1 cellular context compared by ENCODE assay signal in genomic region chr17:82334622-82335394, GRCh38.
TF ChIP-seq lines count a peak whose summit lies in the region.

No MANE protein-coding gene starts in this region.

TF ChIP-seq in HepG2, 621 proteins besides CTCF, POLR2A, EP300 and RAD21 (continued from another document and continues in another):
- TF ChIP-seq GMEB1 (CRISPR knock-in tag; IDR thresholded peaks at IDR 0.05; ENCODE audit: borderline replicate concordance) (no peak), ZNF354B (CRISPR knock-in tag; IDR thresholded peaks at IDR 0.05) (peak; percentile 54; the same call in 1 of the 2 replicates), ZSCAN25 (CRISPR knock-in tag; IDR thresholded peaks at IDR 0.05) (0 out of 2 replicates have a peak, but pooled peaks have one; percentile 29), NCOR1 (IDR thresholded peaks at IDR 0.05; ENCODE audit: borderline replicate concordance, low read length) (peak; percentile 78), SP140L (CRISPR knock-in tag; IDR thresholded peaks at IDR 0.05; ENCODE audit: borderline replicate concordance) (no peak), TGIF2 (CRISPR knock-in tag; IDR thresholded peaks at IDR 0.05) (0 out of 2 replicates have a peak, but pooled peaks have one; percentile 9), ZNF777 (CRISPR knock-in tag; IDR thresholded peaks at IDR 0.05) (no peak), GABPA (IDR thresholded peaks at IDR 0.05; ENCODE audit: low read depth, low read length) (no peak), GABPA (CRISPR knock-in tag; IDR thresholded peaks at IDR 0.05; ENCODE audit: low read depth) (0 out of 2 replicates have a peak, but pooled peaks have one; percentile 15), HDAC2 (CRISPR knock-in tag; IDR thresholded peaks at IDR 0.05) (0 out of 2 replicates have a peak, but pooled peaks have one; percentile 26), IRF2 (CRISPR knock-in tag; IDR thresholded peaks at IDR 0.05) (peak; percentile 72), DRAP1 (CRISPR knock-in tag; IDR thresholded peaks at IDR 0.05) (no peak), MXD1 (CRISPR knock-in tag; IDR thresholded peaks at IDR 0.05) (no peak), GATAD2A (CRISPR knock-in tag; IDR thresholded peaks at IDR 0.05) (0 out of 2 replicates have a peak, but pooled peaks have one; percentile 9), SOX6 (IDR thresholded peaks at IDR 0.05) (no peak), SOX6 (CRISPR knock-in tag; IDR thresholded peaks at IDR 0.05) (no peak; the same call in 1 of the 2 replicates), IKZF5 (CRISPR knock-in tag; IDR thresholded peaks at IDR 0.05) (no peak), ETV5 (CRISPR knock-in tag; IDR thresholded peaks at IDR 0.05; ENCODE audit: borderline replicate concordance) (0 out of 2 replicates have a peak, but pooled peaks have one; percentile 16), FOSL1 (CRISPR knock-in tag; IDR thresholded peaks at IDR 0.05; ENCODE audit: borderline replicate concordance) (no peak), HCFC1 (IDR thresholded peaks at IDR 0.05; ENCODE audit: low read depth, low read length) (no peak), SNAPC4 (CRISPR knock-in tag; IDR thresholded peaks at IDR 0.05) (no peak), ZNF687 (CRISPR knock-in tag; IDR thresholded peaks at IDR 0.05) (peak; percentile 59), MYPOP (CRISPR knock-in tag; IDR thresholded peaks at IDR 0.05) (peak; percentile 14; the same call in 1 of the 2 replicates), HMG20B (CRISPR knock-in tag; conservative IDR thresholded peaks at IDR 0.05) (no peak), ZNF331 (CRISPR knock-in tag; IDR thresholded peaks at IDR 0.05) (no peak), DBP (CRISPR knock-in tag; IDR thresholded peaks at IDR 0.05; ENCODE audit: not compliant biosample characterization) (no peak), KLF13 (CRISPR knock-in tag; IDR thresholded peaks at IDR 0.05) (no peak), TARDBP (CRISPR knock-in tag; IDR thresholded peaks at IDR 0.05) (peak; percentile 60; the same call in 1 of the 2 replicates), ZNF446 (CRISPR knock-in tag; IDR thresholded peaks at IDR 0.05) (no peak), AGO1 (IDR thresholded peaks at IDR 0.05; ENCODE audit: low read depth, low read length, poor library complexity, severe bottlenecking) (peak; percentile 74), HDAC1 (CRISPR knock-in tag; IDR thresholded peaks at IDR 0.05) (0 out of 2 replicates have a peak, but pooled peaks have one; percentile 40), HOXA3 (CRISPR knock-in tag; IDR thresholded peaks at IDR 0.05) (peak; percentile 13; the same call in 1 of the 2 replicates), ZUFSP (CRISPR knock-in tag; IDR thresholded peaks at IDR 0.05; ENCODE audit: borderline replicate concordance) (no peak), ZBTB4 (CRISPR knock-in tag; IDR thresholded peaks at IDR 0.05; ENCODE audit: borderline replicate concordance) (no peak), HOXA9 (CRISPR knock-in tag; IDR thresholded peaks at IDR 0.05; ENCODE audit: borderline replicate concordance) (no peak), HNRNPL (IDR thresholded peaks at IDR 0.05; ENCODE audit: low read depth, low read length) (peak; percentile 66; the same call in 1 of the 2 replicates), HNF4A (CRISPR knock-in tag; IDR thresholded peaks at IDR 0.05) (peak; percentile 87), KAT7 (CRISPR knock-in tag; IDR thresholded peaks at IDR 0.05; ENCODE audit: borderline replicate concordance) (no peak), THAP11 (CRISPR knock-in tag; IDR thresholded peaks at IDR 0.05) (no peak), NR2F6 (IDR thresholded peaks at IDR 0.05) (peak; percentile 53), NR2F6 (CRISPR knock-in tag; IDR thresholded peaks at IDR 0.05) (peak; percentile 52; the same call in 1 of the 2 replicates), SMARCC2 (IDR thresholded peaks at IDR 0.05) (no peak), MTA1 (CRISPR knock-in tag; IDR thresholded peaks at IDR 0.05; ENCODE audit: borderline replicate concordance) (no peak; the same call in 1 of the 2 replicates), SOX13 (IDR thresholded peaks at IDR 0.05) (no peak), SOX13 (CRISPR knock-in tag; conservative IDR thresholded peaks at IDR 0.05 in 1 of 2, IDR thresholded peaks at IDR 0.05 in 1 of 2) (no peak)
